ENCODE assay signal across 8 cellular contexts in genomic region chr2:218727502-218728165, GRCh38. TPM values are rescaled to one million over a fixed set of nuclear protein-coding genes. Genes with fewer than 3 reads are reported as not detected.
A peak's percentile ranks its signal among the peaks of the same experiment; 100 is the strongest.
DNase-seq lines count a peak whose midpoint lies in the region; ATAC-seq, FAIRE-seq and TF ChIP-seq lines count a peak whose summit lies in the region.

No MANE protein-coding gene starts in this region.

- H3K4me3 ChIP-seq in SK-N-SH (ENCODE audit: low read depth in 2 of 2, low read length in 1 of 2) (no peak overlapping the region), choroid plexus epithelial cell (ENCODE audit: low read depth, low read length) (no peak overlapping the region), gastrocnemius medialis (no peak overlapping the region)

- DNase-seq in SK-N-SH (no peak), NAMALWA (ENCODE audit: low spot score) (peak; percentile 66), choroid plexus epithelial cell (ENCODE audit: low read depth) (peak; percentile 62), gastrocnemius medialis (no peak), urothelium cell line (ENCODE audit: low spot score) (no peak), left colon (no peak)

- H4K20me1 ChIP-seq in SK-N-SH (ENCODE audit: insufficient read depth): no peaks in the 10 kb centered on the region

- WGBS in SK-N-SH (ENCODE audit: low lambda C conversion rate): 95% methylated on average over 6 of the region's 6 CpGs

- no peak for TF ChIP-seq POLR2A in gastrocnemius medialis (IDR thresholded peaks at IDR 0.05)

- H3K27me3 ChIP-seq in SK-N-SH (ENCODE audit: insufficient read depth) (no peaks in the 10 kb centered on the region), gastrocnemius medialis (no peaks in the 10 kb centered on the region)

- TF ChIP-seq EP300 in SK-N-SH (IDR thresholded peaks at IDR 0.05; ENCODE audit: borderline replicate concordance in 1 of 2, low read depth in 1 of 2, low read length in 1 of 2): no peak

- CTCF ChIA-PET in SK-N-SH (lab: Yijun Ruan, JAX): interaction anchor here (0.5 to 1.2 kb wide), 4 partner anchors 16 to 120 kb away, joined by 3 to 5 read pairs (median 3); no protein-coding TSS in a partner anchor

- peak; percentile 32; the same call in 1 of the 2 replicates for TF ChIP-seq RAD21 in SK-N-SH (IDR thresholded peaks at IDR 0.05; ENCODE audit: low read length)

- H3K9ac ChIP-seq in SK-N-SH: no peak overlapping the region

- H3K79me2 ChIP-seq in SK-N-SH (ENCODE audit: insufficient read depth): peaks cover 74% of the 10 kb centered on the region

- H3K9me2 ChIP-seq in SK-N-SH: no peaks in the 10 kb centered on the region

- ATAC-seq in SK-N-SH treated with all-trans-retinoic acid at 6 μM for 48 hours (no peak), gastrocnemius medialis (no peak), left colon (no peak), GM18498 (IDR thresholded peaks at IDR 0.05; ENCODE audit: unreplicated experiment) (no peak)

- intact Hi-C loops in gastrocnemius medialis (cut with DNase I; ENCODE audit: low total_unique reads): loop anchor here (1.0 kb wide), 1 partner anchor 120 kb away; no protein-coding TSS in a partner anchor
- intact Hi-C loops in left colon (cut with DNase I, micrococcal nuclease): loop anchor here in 1 of 2 donors (5.0 kb wide), 1 partner anchor 120 kb away; no protein-coding TSS in a partner anchor

- peaks cover 11% of the 10 kb centered on the region; the same call in 1 of the 2 replicates for H3K9me3 ChIP-seq in SK-N-SH
- H3K9me3 ChIP-seq in gastrocnemius medialis: no peaks in the 10 kb centered on the region

- H3K36me3 ChIP-seq in SK-N-SH (replicated peaks in 1 of 2; ENCODE audit: control insufficient read depth in 1 of 2, insufficient read depth in 2 of 2, low read length in 1 of 2) (peaks cover 0 to 20% of the 10 kb centered on the region in 2 experiments), gastrocnemius medialis (peaks cover 0 to 5% of the 10 kb centered on the region in 2 donors)

- H3K4me1 ChIP-seq in SK-N-SH (ENCODE audit: control insufficient read depth in 1 of 2, insufficient read depth in 2 of 2, low read depth in 1 of 2, low read length in 1 of 2) (peaks cover 0 to 15% of the 10 kb centered on the region in 2 experiments; a peak in 2 of 4 replicates), gastrocnemius medialis (peaks cover 0 to 7% of the 10 kb centered on the region in 2 donors)

- in situ Hi-C loops in gastrocnemius medialis (cut with MboI; ENCODE audit: low sequenced_read_pairs in 4 of 4): loop anchor here in 1 of 4 donors (5.0 kb wide), 1 partner anchor 120 kb away; no protein-coding TSS in a partner anchor

- H3K27ac ChIP-seq in SK-N-SH (ENCODE audit: low read depth in 2 of 2, low read length in 1 of 2) (no peak overlapping the region), gastrocnemius medialis (no peak overlapping the region)

- POLR2A ChIA-PET in SK-N-SH (lab: Yijun Ruan, JAX): no interaction called here

- TF ChIP-seq CTCF in SK-N-SH (IDR thresholded peaks at IDR 0.05) (peak; percentile 45), choroid plexus epithelial cell (conservative IDR thresholded peaks at IDR 0.05; ENCODE audit: low read depth, low read length) (peak; percentile 64), gastrocnemius medialis (IDR thresholded peaks at IDR 0.05 in 4 of 5, conservative IDR thresholded peaks at IDR 0.05 in 1 of 5) (peak; percentile 39 to 55 (median 50))

- H3K4me2 ChIP-seq in SK-N-SH: no peak overlapping the region

- no peak overlapping the region for H2AFZ ChIP-seq in SK-N-SH (ENCODE audit: low read depth)

- H3F3A ChIP-seq in SK-N-SH (replicated peaks; ENCODE audit: insufficient read depth): peaks cover 24% of the 10 kb centered on the region

- FAIRE-seq in urothelium cell line (lab: Jason Lieb, UNC): no peak

TF ChIP-seq in SK-N-SH, 30 proteins besides CTCF, POLR2A, EP300 and RAD21:
- TF ChIP-seq MEF2A (IDR thresholded peaks at IDR 0.05; ENCODE audit: borderline replicate concordance, low read depth) (no peak), SMC3 (IDR thresholded peaks at IDR 0.05; ENCODE audit: low read depth, low read length) (0 out of 2 replicates have a peak, but pooled peaks have one; percentile 16)

TF ChIP-seq in SK-N-SH treated with all-trans-retinoic acid at 6 μM for 48 hours, 23 proteins besides CTCF, POLR2A, EP300 and RAD21 (continues in another document):
- TF ChIP-seq, protein P1, sequence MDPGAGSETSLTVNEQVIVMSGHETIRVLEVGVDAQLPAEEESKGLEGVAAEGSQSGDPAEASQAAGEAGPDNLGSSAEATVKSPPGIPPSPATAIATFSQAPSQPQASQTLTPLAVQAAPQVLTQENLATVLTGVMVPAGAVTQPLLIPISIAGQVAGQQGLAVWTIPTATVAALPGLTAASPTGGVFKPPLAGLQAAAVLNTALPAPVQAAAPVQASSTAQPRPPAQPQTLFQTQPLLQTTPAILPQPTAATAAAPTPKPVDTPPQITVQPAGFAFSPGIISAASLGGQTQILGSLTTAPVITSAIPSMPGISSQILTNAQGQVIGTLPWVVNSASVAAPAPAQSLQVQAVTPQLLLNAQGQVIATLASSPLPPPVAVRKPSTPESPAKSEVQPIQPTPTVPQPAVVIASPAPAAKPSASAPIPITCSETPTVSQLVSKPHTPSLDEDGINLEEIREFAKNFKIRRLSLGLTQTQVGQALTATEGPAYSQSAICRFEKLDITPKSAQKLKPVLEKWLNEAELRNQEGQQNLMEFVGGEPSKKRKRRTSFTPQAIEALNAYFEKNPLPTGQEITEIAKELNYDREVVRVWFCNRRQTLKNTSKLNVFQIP (CRISPR knock-in tag; IDR thresholded peaks at IDR 0.05; ENCODE audit: borderline replicate concordance, low read depth): no peak
- TF ChIP-seq CSDC2 (CRISPR knock-in tag; IDR thresholded peaks at IDR 0.05) (no peak), TOX (CRISPR knock-in tag; IDR thresholded peaks at IDR 0.05; ENCODE audit: borderline replicate concordance) (no peak), SNAI2 (CRISPR knock-in tag; IDR thresholded peaks at IDR 0.05) (no peak), ISL1 (CRISPR knock-in tag; IDR thresholded peaks at IDR 0.05) (no peak), BACH2 (CRISPR knock-in tag; IDR thresholded peaks at IDR 0.05; ENCODE audit: borderline replicate concordance) (no peak), TSHZ2 (CRISPR knock-in tag; IDR thresholded peaks at IDR 0.05) (no peak), ZC3H10 (CRISPR knock-in tag; IDR thresholded peaks at IDR 0.05) (no peak)
- TF ChIP-seq, protein P2, sequence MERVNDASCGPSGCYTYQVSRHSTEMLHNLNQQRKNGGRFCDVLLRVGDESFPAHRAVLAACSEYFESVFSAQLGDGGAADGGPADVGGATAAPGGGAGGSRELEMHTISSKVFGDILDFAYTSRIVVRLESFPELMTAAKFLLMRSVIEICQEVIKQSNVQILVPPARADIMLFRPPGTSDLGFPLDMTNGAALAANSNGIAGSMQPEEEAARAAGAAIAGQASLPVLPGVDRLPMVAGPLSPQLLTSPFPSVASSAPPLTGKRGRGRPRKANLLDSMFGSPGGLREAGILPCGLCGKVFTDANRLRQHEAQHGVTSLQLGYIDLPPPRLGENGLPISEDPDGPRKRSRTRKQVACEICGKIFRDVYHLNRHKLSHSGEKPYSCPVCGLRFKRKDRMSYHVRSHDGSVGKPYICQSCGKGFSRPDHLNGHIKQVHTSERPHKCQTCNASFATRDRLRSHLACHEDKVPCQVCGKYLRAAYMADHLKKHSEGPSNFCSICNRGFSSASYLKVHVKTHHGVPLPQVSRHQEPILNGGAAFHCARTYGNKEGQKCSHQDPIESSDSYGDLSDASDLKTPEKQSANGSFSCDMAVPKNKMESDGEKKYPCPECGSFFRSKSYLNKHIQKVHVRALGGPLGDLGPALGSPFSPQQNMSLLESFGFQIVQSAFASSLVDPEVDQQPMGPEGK (CRISPR knock-in tag; IDR thresholded peaks at IDR 0.05; ENCODE audit: borderline replicate concordance): no peak

RNA-seq across cellular contexts. Expression of gene TTLL4, which starts 17.0 kb away (rescaled TPM):
- polyA plus RNA-seq in SK-N-SH (2012; rRNA removed): 15.6 and 18.6 TPM in 2 replicates
- polyA plus RNA-seq in SK-N-SH (2012; cell fraction: cytosol; rRNA removed): 5.7 and 9.0 TPM in 2 replicates
- polyA plus RNA-seq in SK-N-SH (2012; cell fraction: nucleus; rRNA removed): 55.3 and 80.2 TPM in 2 replicates
- total RNA-seq in gastrocnemius medialis (10 to 100 TPM in 1 of 4 donors, 1 to 10 TPM in 3; 4.4 to 16.2 (median 6.4) TPM), left colon (10 to 100 TPM; 17.6 to 25.4 TPM)

RNA-seq across cellular contexts. Expression of gene CYP27A1, which starts 54.3 kb away (rescaled TPM):
- polyA plus RNA-seq in SK-N-SH (2012; rRNA removed): 0.18 and 0.54 TPM in 2 replicates
- 0.19 and 0.46 TPM in 2 replicates for polyA plus RNA-seq in SK-N-SH (2012; cell fraction: cytosol; rRNA removed)
- polyA plus RNA-seq in SK-N-SH (2012; cell fraction: nucleus; rRNA removed): 0.66 and 0.76 TPM in 2 replicates
- 10 to 100 TPM; 17.9 to 56.3 (median 26.8) TPM for total RNA-seq in gastrocnemius medialis
- 10 to 100 TPM; 28.1 to 52.7 TPM for total RNA-seq in left colon

RNA-seq across cellular contexts. Expression of gene STK36, which starts 55.7 kb away (rescaled TPM):
- polyA plus RNA-seq in SK-N-SH (2012; rRNA removed): 53.5 and 83.2 TPM in 2 replicates
- 13.9 and 17.0 TPM in 2 replicates for polyA plus RNA-seq in SK-N-SH (2012; cell fraction: cytosol; rRNA removed)
- polyA plus RNA-seq in SK-N-SH (2012; cell fraction: nucleus; rRNA removed): 429 and 437 TPM in 2 replicates
- total RNA-seq in gastrocnemius medialis: 10 to 100 TPM in 1 of 4 donors, 1 to 10 TPM in 3; 3.0 to 16.3 (median 7.6) TPM
- 10 to 100 TPM; 21.3 to 25.6 TPM for total RNA-seq in left colon

RNA-seq across cellular contexts. Expression of gene RNF25, which starts 55.8 kb away (rescaled TPM):
- polyA plus RNA-seq in SK-N-SH (2012; rRNA removed): 72.2 and 90.6 TPM in 2 replicates
- polyA plus RNA-seq in SK-N-SH (2012; cell fraction: cytosol; rRNA removed): 40.6 and 56.8 TPM in 2 replicates
- polyA plus RNA-seq in SK-N-SH (2012; cell fraction: nucleus; rRNA removed): 101 and 132 TPM in 2 replicates
- total RNA-seq in gastrocnemius medialis (10 to 100 TPM; 11.7 to 39.1 (median 26.1) TPM), left colon (10 to 100 TPM; 14.6 to 14.9 TPM)

Comparison
In these comparisons a context has a peak if more than half of its experiments do, and no peak if none do; other contexts are left out.
1. DNase-seq: peak in NAMALWA (single experiment) and choroid plexus epithelial cell (single experiment); none in SK-N-SH (single experiment), gastrocnemius medialis (0 of 2), urothelium cell line (single experiment) and left colon (0 of 2).
2. Peak in every context shown above with its lines, with median percentiles within 50 percentile points of each other: CTCF ChIP-seq.